ENCODE assay signal across 28 cellular contexts in genomic region chr6:41643899-41644269, GRCh38. TPM values are rescaled to one million over a fixed set of nuclear protein-coding genes. Genes with fewer than 3 reads are reported as not detected.
DNase-seq lines count a peak whose midpoint lies in the region; ATAC-seq, FAIRE-seq and TF ChIP-seq lines count a peak whose summit lies in the region.
"Had no signal": no experiment of that assay in that cellular context is flagged by ENCODE, and none has a peak within 500 bp of the region (broad histone marks: within the 10 kb centered on the region; RNA-seq: fewer than 3 reads in every experiment).

No MANE protein-coding gene starts in this region.

- no peak for TF ChIP-seq POLR2A in H1 (IDR thresholded peaks at IDR 0.05; ENCODE audit: control extremely low read depth in 1 of 2, low read depth in 2 of 2, low read length in 2 of 2)

- intact Hi-C loops in upper lobe of right lung (cut with DNase I): no loop called here

- H3K4me1 Mint-ChIP-seq in activated CD8-positive, alpha-beta memory T cell treated with anti-CD3 and anti-CD28 coated beads, Interleukin-2, amount 10 ng/mL, durations not matched to agents 7 days and 5 days: no peaks in the 10 kb centered on the region
- H3K4me1 Mint-ChIP-seq in mesothelial cell of epicardium: peaks cover 69% of the 10 kb centered on the region

- no peaks in the 10 kb centered on the region for H3K36me3 Mint-ChIP-seq in activated CD8-positive, alpha-beta memory T cell treated with anti-CD3 and anti-CD28 coated beads, Interleukin-2, amount 10 ng/mL, durations not matched to agents 7 days and 5 days
- H3K36me3 Mint-ChIP-seq in mesothelial cell of epicardium: peaks cover 32% of the 10 kb centered on the region
- H3K36me3 Mint-ChIP-seq: naive B cell had no signal

- peaks cover 0 to 8% (median 0%) of the 10 kb centered on the region in 4 experiments; a peak in 4 of 8 replicates for H3K36me3 ChIP-seq in H1 (ENCODE audit: control insufficient read depth in 2 of 4, insufficient read depth in 4 of 4, low read length in 3 of 4)
- H3K36me3 ChIP-seq in upper lobe of right lung: no peaks in the 10 kb centered on the region
- H3K36me3 ChIP-seq in SK-N-SH (replicated peaks in 1 of 2; ENCODE audit: control insufficient read depth in 1 of 2, insufficient read depth in 2 of 2, low read length in 1 of 2): no peaks in the 10 kb centered on the region
- H3K36me3 ChIP-seq: ovary had no signal

- TF ChIP-seq EP300 in H1 (IDR thresholded peaks at IDR 0.05; ENCODE audit: borderline replicate concordance in 1 of 2, low read depth in 2 of 2, low read length in 2 of 2) (no peak), SK-N-SH (IDR thresholded peaks at IDR 0.05; ENCODE audit: borderline replicate concordance in 1 of 2, low read depth in 1 of 2, low read length in 1 of 2) (no peak)

- peaks cover 6% of the 10 kb centered on the region for H3K23me2 ChIP-seq in H1 (ENCODE audit: low read depth, low read length)

- H3K4me2 ChIP-seq in H1 (ENCODE audit: insufficient read depth in 1 of 2, low read depth in 2 of 2, low read length in 2 of 2): peak overlapping the region; percentile 15 to 60; a peak in 2 of 4 replicates
- no peak overlapping the region for H3K4me2 ChIP-seq in SK-N-SH

- H3K27me3 ChIP-seq in H1 (replicated peaks in 1 of 4; ENCODE audit: control insufficient read depth in 3 of 4, extremely low read depth in 1 of 4, insufficient read depth in 3 of 4, low read length in 3 of 4): peaks cover 0 to 31% (median 16%) of the 10 kb centered on the region in 4 experiments; a peak in 5 of 7 replicates
- H3K27me3 ChIP-seq in upper lobe of right lung: peaks cover 4% of the 10 kb centered on the region
- no peaks in the 10 kb centered on the region for H3K27me3 ChIP-seq in SK-N-SH (ENCODE audit: insufficient read depth)
- H3K27me3 ChIP-seq: ovary had no signal

- CTCF ChIA-PET in activated CD8-positive, alpha-beta memory T cell treated with anti-CD3 and anti-CD28 coated beads, Interleukin-2, amount 10 ng/mL, durations not matched to agents 7 days and 5 days (lab: Charles Lee): no interaction called here
- CTCF ChIA-PET in H1 (lab: Charles Lee; ENCODE audit: partially characterized antibody) (interaction anchor here (1.0 to 6.5 kb wide), 10 partner anchors 9 to 219 kb away, joined by 3 to 32 read pairs (median 4); no protein-coding TSS in a partner anchor), SK-N-SH (lab: Yijun Ruan, JAX) (interaction anchor here (0.8 to 2.7 kb wide), 4 partner anchors 9 to 276 kb away, joined by 3 to 7 read pairs (median 4); no protein-coding TSS in a partner anchor)

- H3K27ac ChIP-seq in H1 (ENCODE audit: low read depth, low read length) (no peak overlapping the region), upper lobe of right lung (no peak overlapping the region), SK-N-SH (ENCODE audit: low read depth in 2 of 2, low read length in 1 of 2) (no peak overlapping the region)
- H3K27ac ChIP-seq: 22Rv1, ovary had no signal

- H3K56ac ChIP-seq in H1 (replicated peaks; ENCODE audit: insufficient read length, low read depth, low read length): no peak overlapping the region

- no peak overlapping the region for H3K4me3 ChIP-seq in H1 (ENCODE audit: extremely low read depth in 1 of 4, insufficient read depth in 2 of 4, low read depth in 3 of 4, low read length in 4 of 4)
- H3K4me3 ChIP-seq in upper lobe of right lung: no peak overlapping the region
- no peak overlapping the region for H3K4me3 ChIP-seq in SK-N-SH (ENCODE audit: low read depth in 2 of 2, low read length in 1 of 2)
- H3K4me3 ChIP-seq: ovary had no signal

- no peak overlapping the region for H4K8ac ChIP-seq in H1 (ENCODE audit: extremely low read depth, insufficient read depth, low read length)

- H3K9ac ChIP-seq in H1 (replicated peaks in 1 of 4; ENCODE audit: extremely low read depth in 1 of 4, low read depth in 3 of 4, low read length in 3 of 4) (no peak overlapping the region), SK-N-SH (no peak overlapping the region)

- H2BK12ac ChIP-seq in H1 (ENCODE audit: low read depth, low read length): no peak overlapping the region

- 89% methylated on average over 4 of the region's 4 CpGs; no CpG with 5 or more reads in 1 of the 2 experiments for WGBS in H1 (ENCODE audit: extremely low coverage in 1 of 2, insufficient coverage in 1 of 2, insufficient read length in 1 of 2, insufficient replicate concordance in 2 of 2, low coverage in 1 of 2, low lambda C conversion rate in 2 of 2, missing lambda C conversion rate in 1 of 2), 2 experiments
- 93% methylated on average over 4 of the region's 4 CpGs for WGBS in SK-N-SH (ENCODE audit: low lambda C conversion rate)

- peak; percentile 1 for DNase-seq in activated CD8-positive, alpha-beta memory T cell treated with anti-CD3 and anti-CD28 coated beads, Interleukin-2, amount 50 U/mL, for 4 hours
- no peak for DNase-seq in activated CD8-positive, alpha-beta memory T cell treated with anti-CD3 and anti-CD28 coated beads, Interleukin-2, amount 10 ng/mL, durations not matched to agents 7 days and 5 days
- DNase-seq in H1 (ENCODE audit: low read depth in 1 of 2, low spot score in 2 of 2): no peak
- no peak for DNase-seq in mesothelial cell of epicardium (ENCODE audit: low spot score in 2 of 2, unreplicated experiment in 2 of 2)
- peak; percentile 48 for DNase-seq in upper lobe of right lung
- no peak for DNase-seq in GM19239 (ENCODE audit: insufficient read length, low spot score)
- no peak for DNase-seq in SK-N-SH
- DNase-seq: activated CD4-positive, alpha-beta T cell treated with anti-CD3 and anti-CD28 coated beads for 4 hours; activated CD8-positive, alpha-beta memory T cell treated with anti-CD3 and anti-CD28 coated beads for 24 hours; activated naive CD4-positive, alpha-beta T cell treated with anti-CD3 and anti-CD28 coated beads for 36 hours; activated T-cell treated with anti-CD3 and anti-CD28 coated beads, Interleukin-2, amount 50 U/mL, for 4 hours; AML-193; amniotic stem cell; dermis blood vessel endothelial cell; DMS79; KBM-7; naive B cell; NCI-H1436 treated with DMSO at 0.1 percent for 48 hours; ovary; right cardiac atrium; stimulated activated naive CD4-positive, alpha-beta T cell treated with Interleukin-2 at 50 U/mL for 16 hours had no signal

- peaks cover 2% of the 10 kb centered on the region; the same call in 1 of the 2 replicates for H3K79me1 ChIP-seq in H1 (ENCODE audit: low read depth, low read length)

- ATAC-seq in activated CD8-positive, alpha-beta memory T cell treated with anti-CD3 and anti-CD28 coated beads, Interleukin-2, amount 10 ng/mL, durations not matched to agents 7 days and 5 days: no peak
- ATAC-seq in upper lobe of right lung: no peak
- no peak for ATAC-seq in GM21528 (IDR thresholded peaks at IDR 0.05; ENCODE audit: low FRiP score, unreplicated experiment)
- ATAC-seq: activated T-cell treated with anti-CD3 and anti-CD28 coated beads, Interleukin-2, amount 50 U/mL, for 4 hours; right cardiac atrium; SK-N-SH treated with all-trans-retinoic acid at 6 μM for 48 hours had no signal

- H3K9me3 ChIP-seq in H1 (ENCODE audit: insufficient read depth in 2 of 2, low read depth in 1 of 2, low read length in 1 of 2) (no peaks in the 10 kb centered on the region), upper lobe of right lung (no peaks in the 10 kb centered on the region), SK-N-SH (no peaks in the 10 kb centered on the region)
- H3K9me3 ChIP-seq: ovary had no signal

- H3K9me3 Mint-ChIP-seq in activated CD8-positive, alpha-beta memory T cell treated with anti-CD3 and anti-CD28 coated beads, Interleukin-2, amount 10 ng/mL, durations not matched to agents 7 days and 5 days (ENCODE audit: low read depth): no peaks in the 10 kb centered on the region
- H3K9me3 Mint-ChIP-seq in mesothelial cell of epicardium: no peaks in the 10 kb centered on the region
- H3K9me3 Mint-ChIP-seq: activated naive CD4-positive, alpha-beta T cell treated with anti-CD3 and anti-CD28 coated beads for 36 hours; activated T-cell treated with anti-CD3 and anti-CD28 coated beads, Interleukin-2, amount 50 U/mL, for 4 hours; naive B cell had no signal

- H2BK20ac ChIP-seq in H1 (ENCODE audit: low read length): no peak overlapping the region

- TF ChIP-seq RAD21 in H1 (IDR thresholded peaks at IDR 0.05 in 1 of 2, conservative IDR thresholded peaks at IDR 0.05 in 1 of 2; ENCODE audit: low read depth in 2 of 2, low read length in 2 of 2) (no peak), SK-N-SH (IDR thresholded peaks at IDR 0.05; ENCODE audit: low read length) (no peak)

- peaks cover 41% of the 10 kb centered on the region for H3K27me3 Mint-ChIP-seq in activated CD8-positive, alpha-beta memory T cell treated with anti-CD3 and anti-CD28 coated beads, Interleukin-2, amount 10 ng/mL, durations not matched to agents 7 days and 5 days
- H3K27me3 Mint-ChIP-seq in mesothelial cell of epicardium (ENCODE audit: low read depth): no peaks in the 10 kb centered on the region

- no peak overlapping the region for H4K5ac ChIP-seq in H1 (ENCODE audit: insufficient read length, low read depth, low read length)

- H2BK5ac ChIP-seq in H1 (ENCODE audit: low read depth, low read length): no peak overlapping the region

- FAIRE-seq in H1 (lab: Jason Lieb, UNC) (no peak), GM19239 (lab: Jason Lieb, UNC) (no peak)
- FAIRE-seq: GM18507, H54, RCC 7860 had no signal

- POLR2A ChIA-PET in H1 (lab: Charles Lee; ENCODE audit: partially characterized antibody) (interaction anchor here (1.2 to 1.3 kb wide), 3 partner anchors 13 to 40 kb away, joined by 3 to 6 read pairs (median 4); no protein-coding TSS in a partner anchor), SK-N-SH (lab: Yijun Ruan, JAX) (no interaction called here)

- H4K20me1 ChIP-seq in H1 (replicated peaks in 1 of 2; ENCODE audit: control insufficient read depth in 1 of 2, insufficient read depth in 2 of 2, low read length in 2 of 2) (peaks cover 5 to 14% of the 10 kb centered on the region in 2 experiments), SK-N-SH (ENCODE audit: insufficient read depth) (no peaks in the 10 kb centered on the region)

- no peak overlapping the region for H2BK15ac ChIP-seq in H1 (ENCODE audit: low read length)

- H3K18ac ChIP-seq in H1 (ENCODE audit: extremely low read depth, low read length): no peak overlapping the region; the same call in 1 of the 2 replicates

- TF ChIP-seq CTCF in H1 (IDR thresholded peaks at IDR 0.05; ENCODE audit: control extremely low read depth in 1 of 3, insufficient read depth in 1 of 3, low read depth in 1 of 3, low read length in 3 of 3) (no peak), mesothelial cell of epicardium (IDR thresholded peaks at IDR 0.05; ENCODE audit: unreplicated experiment) (no peak), upper lobe of right lung (IDR thresholded peaks at IDR 0.05) (no peak), SK-N-SH (IDR thresholded peaks at IDR 0.05) (no peak)

- H2AK5ac ChIP-seq in H1 (ENCODE audit: low read depth, low read length): no peak overlapping the region

- no peak overlapping the region for H3K23ac ChIP-seq in H1 (ENCODE audit: insufficient read length)

- H2AFZ ChIP-seq in H1 (ENCODE audit: low read length) (no peak overlapping the region), SK-N-SH (ENCODE audit: low read depth) (no peak overlapping the region)

- no peak overlapping the region for H3K27ac Mint-ChIP-seq in activated CD8-positive, alpha-beta memory T cell treated with anti-CD3 and anti-CD28 coated beads, Interleukin-2, amount 10 ng/mL, durations not matched to agents 7 days and 5 days
- H3K27ac Mint-ChIP-seq in mesothelial cell of epicardium: peak overlapping the region; percentile 74
- H3K27ac Mint-ChIP-seq: activated naive CD4-positive, alpha-beta T cell treated with anti-CD3 and anti-CD28 coated beads for 36 hours had no signal

- H3K4me1 ChIP-seq in H1 (replicated peaks in 1 of 4; ENCODE audit: control insufficient read depth in 3 of 4, insufficient read depth in 4 of 4, low read length in 3 of 4): peaks cover 8 to 54% (median 39%) of the 10 kb centered on the region in 4 experiments
- peaks cover 8% of the 10 kb centered on the region for H3K4me1 ChIP-seq in upper lobe of right lung
- H3K4me1 ChIP-seq in SK-N-SH (ENCODE audit: control insufficient read depth in 1 of 2, insufficient read depth in 2 of 2, low read depth in 1 of 2, low read length in 1 of 2): peaks cover 4 to 29% of the 10 kb centered on the region in 2 experiments; a peak in 2 of 4 replicates

- H3K79me2 ChIP-seq in H1 (ENCODE audit: control insufficient read depth in 1 of 2, insufficient read depth in 2 of 2, low read length in 2 of 2): peaks cover 0 to 5% of the 10 kb centered on the region in 2 experiments; a peak in 1 of 4 replicates
- H3K79me2 ChIP-seq in SK-N-SH (ENCODE audit: insufficient read depth): no peaks in the 10 kb centered on the region

- no peak overlapping the region for H3K4ac ChIP-seq in H1 (replicated peaks; ENCODE audit: insufficient read length, low read depth, low read length)

- no peaks in the 10 kb centered on the region for H3F3A ChIP-seq in SK-N-SH (replicated peaks; ENCODE audit: insufficient read depth)

- H3K4me3 Mint-ChIP-seq in activated CD8-positive, alpha-beta memory T cell treated with anti-CD3 and anti-CD28 coated beads, Interleukin-2, amount 10 ng/mL, durations not matched to agents 7 days and 5 days: no peak overlapping the region
- peak overlapping the region; percentile 53 for H3K4me3 Mint-ChIP-seq in mesothelial cell of epicardium
- H3K4me3 Mint-ChIP-seq: activated naive CD4-positive, alpha-beta T cell treated with anti-CD3 and anti-CD28 coated beads for 36 hours; activated T-cell treated with anti-CD3 and anti-CD28 coated beads, Interleukin-2, amount 50 U/mL, for 4 hours had no signal

- H3K14ac ChIP-seq in H1 (ENCODE audit: insufficient read length): no peak overlapping the region

- no peak overlapping the region for H2BK120ac ChIP-seq in H1 (replicated peaks; ENCODE audit: low read depth, low read length)

- H3K9me2 ChIP-seq in SK-N-SH: no peaks in the 10 kb centered on the region

- H4K91ac ChIP-seq in H1 (replicated peaks; ENCODE audit: insufficient read length, low read length): no peak overlapping the region

RNA-seq across cellular contexts. Expression of gene MDFI, which starts 5.6 kb away (rescaled TPM):
- not detected for total RNA-seq in activated CD8-positive, alpha-beta memory T cell treated with anti-CD3 and anti-CD28 coated beads, Interleukin-2, amount 10 ng/mL, durations not matched to agents 7 days and 5 days
- 38.5 and 41.0 TPM in 2 replicates for total RNA-seq in H1 (2021; fragmentation: NEBNext Ultra II Directional; extraction: Animal tissue kit (Norgen Biotek cat#: 25700))
- polyA plus RNA-seq in H1 (2011; rRNA removed) (65.6 and 78.9 TPM in 2 replicates), SK-N-SH (2012; rRNA removed) (6.3 and 7.0 TPM in 2 replicates)
- polyA plus RNA-seq in H1 (2011; cell fraction: cytosol; rRNA removed): 73.5 TPM
- 60.0 TPM for polyA plus RNA-seq in H1 (2011; cell fraction: nucleus; rRNA removed)
- polyA plus RNA-seq in H1 (2012, experiment 1 of 2): 21.8 to 38.0 TPM (median 35.1 TPM) in 4 replicates
- polyA plus RNA-seq in H1 (2012, experiment 2 of 2): 41.2 TPM
- 36.9 TPM for polyA plus RNA-seq in H1 (2013, experiment 1 of 2)
- polyA plus RNA-seq in H1 (2013, experiment 2 of 2): 40.4 TPM
- 10.9 and 15.4 TPM in 2 replicates for polyA minus RNA-seq in H1 (2011; rRNA and poly(A)+ RNA removed)
- 22.2 TPM for polyA minus RNA-seq in H1 (2011; cell fraction: cytosol; rRNA and poly(A)+ RNA removed)
- 12.8 TPM for polyA minus RNA-seq in H1 (2011; cell fraction: nucleus; rRNA and poly(A)+ RNA removed)
- total RNA-seq in mesothelial cell of epicardium (146 to 149 TPM (median 148 TPM) in 3 replicates), upper lobe of right lung (11.0 TPM)
- 3.2 and 6.5 TPM in 2 replicates for polyA plus RNA-seq in SK-N-SH (2012; cell fraction: cytosol; rRNA removed)
- polyA plus RNA-seq in SK-N-SH (2012; cell fraction: nucleus; rRNA removed): 3.1 and 6.3 TPM in 2 replicates
- total RNA-seq: activated naive CD4-positive, alpha-beta T cell treated with anti-CD3 and anti-CD28 coated beads for 36 hours; T-helper 2 cell treated with Interferon-gamma antibody and Interleukin-4, amounts not matched to agents 100 ng/mL and 5 ng/mL, for 36 hours had no signal

Comparison
In these comparisons a context has a peak if more than half of its experiments do, and no peak if none do; other contexts are left out.
1. DNase-seq: peak in activated CD8-positive, alpha-beta memory T cell treated with anti-CD3 and anti-CD28 coated beads, Interleukin-2, amount 50 U/mL, for 4 hours (single experiment) and upper lobe of right lung (single experiment); none in activated CD8-positive, alpha-beta memory T cell treated with anti-CD3 and anti-CD28 coated beads, Interleukin-2, amount 10 ng/mL, durations not matched to agents 7 days and 5 days (single experiment), H1 (0 of 2), mesothelial cell of epicardium (0 of 2), GM19239 (single experiment) and SK-N-SH (single experiment).
2. RNA of gene MDFI, which starts 5.6 kb away (total RNA-seq): 146 to 149 TPM in mesothelial cell of epicardium, 38.5 to 41.0 TPM in H1 and 11.0 TPM in upper lobe of right lung (single experiment); not detected in activated CD8-positive, alpha-beta memory T cell treated with anti-CD3 and anti-CD28 coated beads, Interleukin-2, amount 10 ng/mL, durations not matched to agents 7 days and 5 days; every median in the first group is over 10 times any median in the second.